ENCODE assay signal across 12 cellular contexts in the genomic region with DNA sequence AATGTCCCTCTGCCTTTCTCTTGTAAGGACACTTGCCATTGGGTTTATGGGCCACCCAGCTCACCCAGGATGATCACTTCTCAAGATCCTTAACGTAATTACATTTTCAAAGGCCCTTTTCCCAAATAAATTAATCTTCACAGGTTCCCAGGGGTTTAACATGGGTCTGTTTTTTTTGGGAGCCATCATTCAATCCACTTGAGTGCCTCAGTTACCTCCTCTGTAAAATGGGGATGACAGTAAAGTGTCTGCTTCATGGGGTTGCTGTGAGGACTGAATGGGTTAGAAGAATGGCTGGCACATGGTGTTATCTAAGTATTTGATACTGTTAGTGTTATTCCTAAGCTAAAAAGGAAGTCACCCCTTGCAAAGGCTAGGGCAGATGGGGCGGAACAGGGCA. TPM values are rescaled to one million over a fixed set of nuclear protein-coding genes. Genes with fewer than 3 reads are reported as not detected.
A peak's percentile ranks its signal among the peaks of the same experiment; 100 is the strongest.
DNase-seq lines count a peak whose midpoint lies in the region; ATAC-seq and TF ChIP-seq lines count a peak whose summit lies in the region.
"Had no signal": no experiment of that assay in that cellular context is flagged by ENCODE, and none has a peak within 500 bp of the region (broad histone marks: within the 10 kb centered on the region; RNA-seq: fewer than 3 reads in every experiment).

No MANE protein-coding gene starts in this region.

- H3K4me3 ChIP-seq in left ventricle myocardium inferior = no peak overlapping the region
- H3K4me3 ChIP-seq in muscle layer of duodenum (ENCODE audit: low read depth in 1 of 2, low read length in 2 of 2) = no peak overlapping the region
- H3K4me3 ChIP-seq in upper lobe of right lung = no peak overlapping the region
- H3K4me3 ChIP-seq: prostate gland had no signal

- H3K9me3 ChIP-seq in left ventricle myocardium inferior (replicated peaks) (no peaks in the 10 kb centered on the region), muscle layer of duodenum (ENCODE audit: control insufficient read depth in 1 of 2, low read length in 2 of 2) (no peaks in the 10 kb centered on the region), upper lobe of right lung (no peaks in the 10 kb centered on the region)
- H3K9me3 ChIP-seq: prostate gland had no signal

- no peak for TF ChIP-seq CTCF in left ventricle myocardium inferior (IDR thresholded peaks at IDR 0.05; ENCODE audit: borderline replicate concordance)
- no peak for TF ChIP-seq CTCF in upper lobe of right lung (IDR thresholded peaks at IDR 0.05)

- H3K4me1 ChIP-seq in left ventricle myocardium inferior (peaks cover 63% of the 10 kb centered on the region), muscle layer of duodenum (ENCODE audit: control insufficient read depth in 1 of 2, insufficient read depth in 2 of 2, low read length in 2 of 2) (peaks cover 24 to 52% of the 10 kb centered on the region in 2 donors), upper lobe of right lung (peaks cover 46% of the 10 kb centered on the region)

- no peaks in the 10 kb centered on the region for H3K27me3 Mint-ChIP-seq in activated naive CD8-positive, alpha-beta T cell treated with anti-CD3 and anti-CD28 coated beads, Interleukin-2, amount 10 ng/mL, durations not matched to agents 7 days and 5 days

- ATAC-seq in Right ventricle myocardium superior (ENCODE audit: poor library complexity) (no peak), upper lobe of right lung (no peak), GM18498 (IDR thresholded peaks at IDR 0.05; ENCODE audit: unreplicated experiment) (no peak), GM18519 (IDR thresholded peaks at IDR 0.05; ENCODE audit: low FRiP score, unreplicated experiment) (no peak)
- ATAC-seq in activated naive CD8-positive, alpha-beta T cell treated with anti-CD3 and anti-CD28 coated beads, Interleukin-2, amount 10 ng/mL, durations not matched to agents 7 days and 5 days (ENCODE audit: low read depth) = no peak

- peaks cover 2% of the 10 kb centered on the region for H3K36me3 Mint-ChIP-seq in activated naive CD8-positive, alpha-beta T cell treated with anti-CD3 and anti-CD28 coated beads, Interleukin-2, amount 10 ng/mL, durations not matched to agents 7 days and 5 days

- intact Hi-C loops in left ventricle myocardium inferior (cut with micrococcal nuclease) = no loop called here
- intact Hi-C loops in Right ventricle myocardium superior (cut with DNase I) = no loop called here
- intact Hi-C loops in upper lobe of right lung (cut with DNase I) = no loop called here

- H3K27ac Mint-ChIP-seq in activated naive CD8-positive, alpha-beta T cell treated with anti-CD3 and anti-CD28 coated beads, Interleukin-2, amount 10 ng/mL, durations not matched to agents 7 days and 5 days = peak overlapping the region; percentile 96

- H3K4me1 Mint-ChIP-seq in activated naive CD8-positive, alpha-beta T cell treated with anti-CD3 and anti-CD28 coated beads, Interleukin-2, amount 10 ng/mL, durations not matched to agents 7 days and 5 days = peaks cover 46% of the 10 kb centered on the region

- no peaks in the 10 kb centered on the region for H3K27me3 ChIP-seq in left ventricle myocardium inferior (ENCODE audit: low read depth)
- H3K27me3 ChIP-seq in muscle layer of duodenum (ENCODE audit: low read depth, low read length) = no peaks in the 10 kb centered on the region
- H3K27me3 ChIP-seq in upper lobe of right lung = no peaks in the 10 kb centered on the region

- peak overlapping the region; percentile 87 for H3K4me3 Mint-ChIP-seq in activated naive CD8-positive, alpha-beta T cell treated with anti-CD3 and anti-CD28 coated beads, Interleukin-2, amount 10 ng/mL, durations not matched to agents 7 days and 5 days

- H3K27ac ChIP-seq in left ventricle myocardium inferior (replicated peaks) (peak overlapping the region; percentile 93), muscle layer of duodenum (ENCODE audit: low read length) (peak overlapping the region; percentile 89), upper lobe of right lung (peak overlapping the region; percentile 88)
- H3K27ac ChIP-seq: WERI-Rb-1 had no signal

- no peak for DNase-seq in left ventricle myocardium inferior
- no peak for DNase-seq in Right ventricle myocardium superior
- no peak for DNase-seq in activated naive CD8-positive, alpha-beta T cell treated with anti-CD3 and anti-CD28 coated beads, Interleukin-2, amount 10 ng/mL, durations not matched to agents 7 days and 5 days
- DNase-seq in upper lobe of right lung = no peak
- DNase-seq in NCI-H128 (lab: John Stamatoyannopoulos, UW; ENCODE audit: unreplicated experiment) = no peak
- DNase-seq: MV-4-11, WERI-Rb-1 had no signal

- H3K9me3 Mint-ChIP-seq in activated naive CD8-positive, alpha-beta T cell treated with anti-CD3 and anti-CD28 coated beads, Interleukin-2, amount 10 ng/mL, durations not matched to agents 7 days and 5 days = no peaks in the 10 kb centered on the region

- H3K36me3 ChIP-seq in left ventricle myocardium inferior (no peaks in the 10 kb centered on the region), muscle layer of duodenum (ENCODE audit: control insufficient read depth in 1 of 2, insufficient read depth in 2 of 2, low read length in 2 of 2) (no peaks in the 10 kb centered on the region), upper lobe of right lung (no peaks in the 10 kb centered on the region)
- H3K36me3 ChIP-seq: prostate gland had no signal

- POLR2A ChIA-PET in activated naive CD8-positive, alpha-beta T cell treated with anti-CD3 and anti-CD28 coated beads, Interleukin-2, amount 10 ng/mL, durations not matched to agents 7 days and 5 days (lab: Charles Lee) = interaction anchor here (0.7 to 5.0 kb wide), 10 partner anchors 13 to 99 kb away, joined by 3 to 44 read pairs (median 4); partner anchors contain the start of gene VSIR

RNA-seq across cellular contexts. Expression of gene C10orf105, which starts 7.4 kb away (rescaled TPM):
- total RNA-seq in left ventricle myocardium inferior (0.05 TPM), Right ventricle myocardium superior (0.05 TPM), upper lobe of right lung (0.52 TPM)
- under 1 TPM; 0.17 to 0.30 TPM for total RNA-seq in activated naive CD8-positive, alpha-beta T cell treated with anti-CD3 and anti-CD28 coated beads, Interleukin-2, amount 10 ng/mL, durations not matched to agents 7 days and 5 days
- total RNA-seq: NCI-H460 had no signal
